6 cellular contexts compared by ENCODE assay signal in genomic region chr16:21673469-21673868, GRCh38.
TF ChIP-seq lines count a peak whose summit lies in the region.

No MANE protein-coding gene starts in this region.

TF ChIP-seq in SK-N-SH treated with all-trans-retinoic acid at 6 μM for 48 hours, 23 proteins besides CTCF, POLR2A, EP300 and RAD21:
- peak; percentile 98 for TF ChIP-seq ZNF8 (CRISPR knock-in tag; IDR thresholded peaks at IDR 0.05)
- TF ChIP-seq, protein P1, sequence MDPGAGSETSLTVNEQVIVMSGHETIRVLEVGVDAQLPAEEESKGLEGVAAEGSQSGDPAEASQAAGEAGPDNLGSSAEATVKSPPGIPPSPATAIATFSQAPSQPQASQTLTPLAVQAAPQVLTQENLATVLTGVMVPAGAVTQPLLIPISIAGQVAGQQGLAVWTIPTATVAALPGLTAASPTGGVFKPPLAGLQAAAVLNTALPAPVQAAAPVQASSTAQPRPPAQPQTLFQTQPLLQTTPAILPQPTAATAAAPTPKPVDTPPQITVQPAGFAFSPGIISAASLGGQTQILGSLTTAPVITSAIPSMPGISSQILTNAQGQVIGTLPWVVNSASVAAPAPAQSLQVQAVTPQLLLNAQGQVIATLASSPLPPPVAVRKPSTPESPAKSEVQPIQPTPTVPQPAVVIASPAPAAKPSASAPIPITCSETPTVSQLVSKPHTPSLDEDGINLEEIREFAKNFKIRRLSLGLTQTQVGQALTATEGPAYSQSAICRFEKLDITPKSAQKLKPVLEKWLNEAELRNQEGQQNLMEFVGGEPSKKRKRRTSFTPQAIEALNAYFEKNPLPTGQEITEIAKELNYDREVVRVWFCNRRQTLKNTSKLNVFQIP (CRISPR knock-in tag; IDR thresholded peaks at IDR 0.05; ENCODE audit: borderline replicate concordance, low read depth), result no peak

TF ChIP-seq in SK-N-SH, 30 proteins besides CTCF, POLR2A, EP300 and RAD21 (continues in another document):
- no peak for TF ChIP-seq IRF3 (IDR thresholded peaks at IDR 0.05; ENCODE audit: low read depth, low read length)
- TF ChIP-seq NFIC (IDR thresholded peaks at IDR 0.05; ENCODE audit: borderline replicate concordance), result no peak
- TF ChIP-seq TEAD4 (IDR thresholded peaks at IDR 0.05; ENCODE audit: borderline replicate concordance, insufficient read depth), result no peak

TF ChIP-seq in HEK293, 187 proteins besides CTCF, POLR2A, EP300 and RAD21:
- TF ChIP-seq ZNF146 (tag by site-specific recombination; IDR thresholded peaks at IDR 0.05) (peak; percentile 73), ZNF266 (tag by site-specific recombination; IDR thresholded peaks at IDR 0.05; ENCODE audit: low read depth) (no peak)

TF ChIP-seq in WTC11, 78 proteins besides CTCF, POLR2A, EP300 and RAD21:
- TF ChIP-seq STAT6 (CRISPR knock-in tag; conservative IDR thresholded peaks at IDR 0.05; ENCODE audit: low read depth) (no peak), ZSCAN18 (CRISPR knock-in tag; IDR thresholded peaks at IDR 0.05) (no peak), GTF2I (CRISPR knock-in tag; conservative IDR thresholded peaks at IDR 0.05) (0 out of 2 replicates have a peak, but pooled peaks have one; percentile 22), RELA (CRISPR knock-in tag; IDR thresholded peaks at IDR 0.05; ENCODE audit: borderline replicate concordance) (no peak), FOXK1 (CRISPR knock-in tag; IDR thresholded peaks at IDR 0.05) (no peak)
- TF ChIP-seq, protein P2, sequence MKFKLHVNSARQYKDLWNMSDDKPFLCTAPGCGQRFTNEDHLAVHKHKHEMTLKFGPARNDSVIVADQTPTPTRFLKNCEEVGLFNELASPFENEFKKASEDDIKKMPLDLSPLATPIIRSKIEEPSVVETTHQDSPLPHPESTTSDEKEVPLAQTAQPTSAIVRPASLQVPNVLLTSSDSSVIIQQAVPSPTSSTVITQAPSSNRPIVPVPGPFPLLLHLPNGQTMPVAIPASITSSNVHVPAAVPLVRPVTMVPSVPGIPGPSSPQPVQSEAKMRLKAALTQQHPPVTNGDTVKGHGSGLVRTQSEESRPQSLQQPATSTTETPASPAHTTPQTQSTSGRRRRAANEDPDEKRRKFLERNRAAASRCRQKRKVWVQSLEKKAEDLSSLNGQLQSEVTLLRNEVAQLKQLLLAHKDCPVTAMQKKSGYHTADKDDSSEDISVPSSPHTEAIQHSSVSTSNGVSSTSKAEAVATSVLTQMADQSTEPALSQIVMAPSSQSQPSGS (CRISPR knock-in tag; IDR thresholded peaks at IDR 0.05; ENCODE audit: borderline replicate concordance, low read depth), result no peak
- TF ChIP-seq, protein P3, sequence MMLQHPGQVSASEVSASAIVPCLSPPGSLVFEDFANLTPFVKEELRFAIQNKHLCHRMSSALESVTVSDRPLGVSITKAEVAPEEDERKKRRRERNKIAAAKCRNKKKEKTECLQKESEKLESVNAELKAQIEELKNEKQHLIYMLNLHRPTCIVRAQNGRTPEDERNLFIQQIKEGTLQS (CRISPR knock-in tag; conservative IDR thresholded peaks at IDR 0.05), result no peak

TF ChIP-seq in K562, 482 proteins besides CTCF, POLR2A, EP300 and RAD21:
- TF ChIP-seq RBM25 (IDR thresholded peaks at IDR 0.05; ENCODE audit: low read depth, low read length, severe bottlenecking) (peak; percentile 54), ZNF146 (CRISPR knock-in tag; IDR thresholded peaks at IDR 0.05; ENCODE audit: unreplicated experiment) (peak; percentile 77), GATAD2A (IDR thresholded peaks at IDR 0.05) (no peak)
- TF ChIP-seq, protein P4, sequence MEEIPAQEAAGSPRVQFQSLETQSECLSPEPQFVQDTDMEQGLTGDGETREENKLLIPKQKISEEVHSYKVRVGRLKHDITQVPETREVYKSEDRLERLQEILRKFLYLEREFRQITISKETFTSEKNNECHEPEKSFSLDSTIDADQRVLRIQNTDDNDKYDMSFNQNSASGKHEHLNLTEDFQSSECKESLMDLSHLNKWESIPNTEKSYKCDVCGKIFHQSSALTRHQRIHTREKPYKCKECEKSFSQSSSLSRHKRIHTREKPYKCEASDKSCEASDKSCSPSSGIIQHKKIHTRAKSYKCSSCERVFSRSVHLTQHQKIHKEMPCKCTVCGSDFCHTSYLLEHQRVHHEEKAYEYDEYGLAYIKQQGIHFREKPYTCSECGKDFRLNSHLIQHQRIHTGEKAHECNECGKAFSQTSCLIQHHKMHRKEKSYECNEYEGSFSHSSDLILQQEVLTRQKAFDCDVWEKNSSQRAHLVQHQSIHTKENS (CRISPR knock-in tag; IDR thresholded peaks at IDR 0.05), result no peak

TF ChIP-seq in HepG2, 621 proteins besides CTCF, POLR2A, EP300 and RAD21:
- no peak for TF ChIP-seq ZBTB20 (CRISPR knock-in tag; IDR thresholded peaks at IDR 0.05; ENCODE audit: borderline replicate concordance, low read depth)
- no peak for TF ChIP-seq NFE2L2 (IDR thresholded peaks at IDR 0.05; ENCODE audit: low read length)
- TF ChIP-seq FOXC1 (CRISPR knock-in tag; IDR thresholded peaks at IDR 0.05; ENCODE audit: borderline replicate concordance), result no peak
- no peak for TF ChIP-seq ZNF557 (CRISPR knock-in tag; IDR thresholded peaks at IDR 0.05)
- no peak for TF ChIP-seq TBX2 (CRISPR knock-in tag; IDR thresholded peaks at IDR 0.05; ENCODE audit: borderline replicate concordance)
- no peak for TF ChIP-seq NR3C1 (CRISPR knock-in tag; IDR thresholded peaks at IDR 0.05)
- TF ChIP-seq AHDC1 (CRISPR knock-in tag; IDR thresholded peaks at IDR 0.05; ENCODE audit: borderline replicate concordance), result no peak
